ENCODE assay signal across 11 cellular contexts in genomic region chr11:61693897-61694840, GRCh38. TPM values are rescaled to one million over a fixed set of nuclear protein-coding genes. Genes with fewer than 3 reads are reported as not detected.
A peak's percentile ranks its signal among the peaks of the same experiment; 100 is the strongest.
DNase-seq lines count a peak whose midpoint lies in the region; ATAC-seq, FAIRE-seq and TF ChIP-seq lines count a peak whose summit lies in the region.
"Had no signal": no experiment of that assay in that cellular context is flagged by ENCODE, and none has a peak within 500 bp of the region (broad histone marks: within the 10 kb centered on the region; RNA-seq: fewer than 3 reads in every experiment).

No MANE protein-coding gene starts in this region.

- H3K9me3 Mint-ChIP-seq in CD4-positive, alpha-beta memory T cell = no peaks in the 10 kb centered on the region
- H3K9me3 Mint-ChIP-seq: CD4-positive, alpha-beta T cell; neural crest cell had no signal

- DNase-seq in CD4-positive, alpha-beta memory T cell = no peak
- DNase-seq in NCI-H2081 (lab: John Stamatoyannopoulos, UW) (peak; percentile 84 to 92), esophagus muscularis mucosa (ENCODE audit: extremely low spot score) (no peak), pancreas (peak in 3 of 6 donors; percentile 48 to 63 (median 55)), frontal cortex (ENCODE audit: low spot score in 2 of 2) (no peak)
- no peak for DNase-seq in activated CD4-positive, alpha-beta T cell treated with anti-CD3 and anti-CD28 coated beads, Interleukin-2, amount 50 U/mL, for 1 hour
- DNase-seq: activated T-cell treated with anti-CD3 and anti-CD28 coated beads, Interleukin-2, amount 50 U/mL, for 48 hours; CD4-positive, alpha-beta T cell had no signal

- WGBS in esophagus muscularis mucosa = 75% methylated on average over 15 of the region's 17 CpGs
- 71 to 77% methylated on average over 17 of the region's 17 CpGs for WGBS in pancreas, 2 donors

- H3K36me3 Mint-ChIP-seq in CD4-positive, alpha-beta memory T cell = no peaks in the 10 kb centered on the region

- H3K27ac ChIP-seq in CD4-positive, alpha-beta memory T cell (ENCODE audit: low read depth, low read length) = no peak overlapping the region
- peak overlapping the region; percentile 87 to 96 (median 89) for H3K27ac ChIP-seq in esophagus muscularis mucosa (replicated peaks in 1 of 4)
- peak overlapping the region; percentile 83 to 87 (median 86) for H3K27ac ChIP-seq in pancreas

- no peak for TF ChIP-seq POLR2A in esophagus muscularis mucosa (IDR thresholded peaks at IDR 0.05; ENCODE audit: low read depth)

- no peaks in the 10 kb centered on the region for H3K27me3 Mint-ChIP-seq in CD4-positive, alpha-beta memory T cell
- H3K27me3 Mint-ChIP-seq: CD4-positive, alpha-beta T cell had no signal

- CTCF ChIA-PET in CD4-positive, alpha-beta memory T cell (lab: Charles Lee; ENCODE audit: partially characterized antibody) = interaction anchor here (1.1 to 3.2 kb wide), 4 partner anchors 9 to 40 kb away, joined by 3 to 14 read pairs (median 4); no protein-coding TSS in a partner anchor

- H3K27me3 ChIP-seq in CD4-positive, alpha-beta memory T cell (ENCODE audit: insufficient read depth, low read length) = no peaks in the 10 kb centered on the region
- H3K27me3 ChIP-seq in esophagus muscularis mucosa = no peaks in the 10 kb centered on the region
- H3K27me3 ChIP-seq in pancreas = no peaks in the 10 kb centered on the region

- no peaks in the 10 kb centered on the region for H3K36me3 ChIP-seq in CD4-positive, alpha-beta memory T cell (ENCODE audit: insufficient read depth, low read length)
- H3K36me3 ChIP-seq in esophagus muscularis mucosa (no peaks in the 10 kb centered on the region), pancreas (no peaks in the 10 kb centered on the region)

- peaks cover 34% of the 10 kb centered on the region for H3K4me1 ChIP-seq in CD4-positive, alpha-beta memory T cell (ENCODE audit: insufficient read depth, low read length)
- H3K4me1 ChIP-seq in esophagus muscularis mucosa (peaks cover 58 to 91% (median 80%) of the 10 kb centered on the region in 4 donors), pancreas (peaks cover 46 to 55% (median 53%) of the 10 kb centered on the region in 3 donors)

- TF ChIP-seq CTCF in esophagus muscularis mucosa (IDR thresholded peaks at IDR 0.05) (no peak), pancreas (IDR thresholded peaks at IDR 0.05) (no peak)

- TF ChIP-seq EP300 in esophagus muscularis mucosa (IDR thresholded peaks at IDR 0.05) = no peak

- no peak overlapping the region for H3K4me3 Mint-ChIP-seq in CD4-positive, alpha-beta memory T cell
- H3K4me3 Mint-ChIP-seq: CD4-positive, alpha-beta T cell; neural crest cell had no signal

- H3K9me3 ChIP-seq in CD4-positive, alpha-beta memory T cell (ENCODE audit: control insufficient read depth in 1 of 2, low read length in 2 of 2) = no peaks in the 10 kb centered on the region
- H3K9me3 ChIP-seq in esophagus muscularis mucosa = no peaks in the 10 kb centered on the region
- H3K9me3 ChIP-seq in pancreas = no peaks in the 10 kb centered on the region

- ATAC-seq in pancreas = no peak
- no peak for ATAC-seq in HG03159 (IDR thresholded peaks at IDR 0.05; ENCODE audit: unreplicated experiment)
- no peak for ATAC-seq in GM21786 (IDR thresholded peaks at IDR 0.05; ENCODE audit: unreplicated experiment)

- H3K4me3 ChIP-seq in CD4-positive, alpha-beta memory T cell (ENCODE audit: low read length in 2 of 2) = no peak overlapping the region
- H3K4me3 ChIP-seq in esophagus muscularis mucosa (peak overlapping the region in 1 of 4 donors; percentile 44), pancreas (no peak overlapping the region)

- H3K27ac Mint-ChIP-seq in CD4-positive, alpha-beta memory T cell = peak overlapping the region in 4 of 7 donors; percentile 16 to 75 (median 62)
- H3K27ac Mint-ChIP-seq: CD4-positive, alpha-beta T cell had no signal

- FAIRE-seq in pancreas (lab: Jason Lieb, UNC) = no peak
- FAIRE-seq in frontal cortex (lab: Jason Lieb, UNC) = no peak

- peaks cover 12 to 28% (median 21%) of the 10 kb centered on the region in 4 donors for H3K4me1 Mint-ChIP-seq in CD4-positive, alpha-beta memory T cell

- intact Hi-C loops in CD4-positive, alpha-beta memory T cell (cut with micrococcal nuclease) = no loop called here
- intact Hi-C loops in esophagus muscularis mucosa (cut with DNase I) = no loop called here
- intact Hi-C loops in pancreas (cut with DNase I) = no loop called here

- POLR2A ChIA-PET in CD4-positive, alpha-beta memory T cell (lab: Charles Lee; ENCODE audit: partially characterized antibody) = interaction anchor here (1.5 kb wide), 1 partner anchor 10 kb away, joined by 8 read pairs; no protein-coding TSS in a partner anchor

RNA-seq across cellular contexts. Expression of gene DAGLA, which starts 14.0 kb away (rescaled TPM):
- under 1 TPM; 0.30 to 0.44 TPM for total RNA-seq in CD4-positive, alpha-beta memory T cell
- under 1 TPM in 1 of 2 donors, not detected in 1; 0.52 TPM for polyA plus RNA-seq in CD4-positive, alpha-beta memory T cell
- total RNA-seq in esophagus muscularis mucosa = 1 to 10 TPM; 1.5 to 4.9 (median 3.8) TPM
- total RNA-seq in pancreas = 1 to 10 TPM; 3.7 to 6.2 (median 4.8) TPM
- 1 to 10 TPM; 5.4 to 6.9 TPM for polyA plus RNA-seq in pancreas
- 4.9 TPM for total RNA-seq in frontal cortex

RNA-seq across cellular contexts. Expression of gene MYRF, which starts 58.3 kb away (rescaled TPM):
- 1 to 10 TPM in 1 of 2 experiments, under 1 TPM in 1; 0.94 to 1.6 TPM for total RNA-seq in CD4-positive, alpha-beta memory T cell
- polyA plus RNA-seq in CD4-positive, alpha-beta memory T cell = under 1 TPM; 0.44 to 0.83 TPM
- total RNA-seq in esophagus muscularis mucosa = under 1 TPM; under 0.01 to 0.71 (median 0.40) TPM
- total RNA-seq in pancreas = 10 to 100 TPM; 19.1 to 43.9 (median 27.2) TPM
- polyA plus RNA-seq in pancreas = 10 to 100 TPM; 56.3 to 69.3 TPM
- 0.82 TPM for total RNA-seq in frontal cortex

Comparison
In these comparisons a context has a peak if more than half of its experiments do, and no peak if none do; other contexts are left out.
1. DNase-seq: peak in NCI-H2081 (2 of 2); none in CD4-positive, alpha-beta memory T cell (0 of 5), esophagus muscularis mucosa (single experiment), activated CD4-positive, alpha-beta T cell treated with anti-CD3 and anti-CD28 coated beads, Interleukin-2, amount 50 U/mL, for 1 hour (single experiment) and frontal cortex (0 of 2).
2. RNA of gene MYRF, which starts 58.3 kb away (total RNA-seq): 19.1 to 43.9 TPM in pancreas; 0.94 to 1.6 TPM in CD4-positive, alpha-beta memory T cell, 0.82 TPM in frontal cortex (single experiment) and under 0.01 to 0.71 TPM in esophagus muscularis mucosa; every median in the first group is over 4 times any median in the second.